In the genomic region with DNA sequence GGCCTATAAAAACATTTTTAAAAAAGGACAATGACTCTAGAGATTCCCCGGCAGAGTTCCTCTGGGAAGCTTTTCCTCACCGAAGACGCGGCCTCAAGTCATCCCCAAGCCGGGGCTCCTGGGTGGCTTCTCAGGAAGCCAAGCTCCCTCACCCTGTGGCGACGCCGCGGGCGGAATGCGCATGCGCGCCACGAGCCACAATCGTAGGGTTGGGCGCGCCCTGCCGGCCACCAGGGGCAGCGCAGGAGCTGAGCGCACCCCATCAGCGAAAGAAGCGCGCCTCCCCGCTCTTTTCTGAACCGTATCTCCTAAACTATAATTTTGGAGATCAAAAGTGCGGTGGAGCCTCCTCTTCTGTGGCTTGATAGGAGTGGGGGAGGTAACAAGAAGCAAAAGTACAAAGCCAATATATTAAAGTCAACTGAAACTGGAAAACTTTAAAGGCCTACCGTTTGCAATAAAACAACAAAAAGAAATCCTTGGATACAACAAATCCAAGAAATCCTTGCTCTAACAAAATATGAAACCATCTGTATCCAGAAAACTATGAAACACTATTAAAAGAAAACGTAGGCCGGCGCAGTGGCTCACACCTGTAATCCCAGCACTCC, we compare ENCODE assay signal across 7 cellular contexts. TPM values are rescaled to one million over a fixed set of nuclear protein-coding genes. Genes with fewer than 3 reads are reported as not detected.
DNase-seq lines count a peak whose midpoint lies in the region; ATAC-seq and TF ChIP-seq lines count a peak whose summit lies in the region.

No MANE protein-coding gene starts in this region.

- H3K36me3 Mint-ChIP-seq in IgD-negative memory B cell: no peaks in the 10 kb centered on the region

- H3K36me3 ChIP-seq in neuronal stem cell (replicated peaks in 1 of 2; ENCODE audit: control insufficient read depth in 2 of 2, insufficient read depth in 2 of 2, low read length in 2 of 2): no peaks in the 10 kb centered on the region
- no peaks in the 10 kb centered on the region for H3K36me3 ChIP-seq in stomach

- H2BK5ac ChIP-seq in neuronal stem cell (ENCODE audit: low read length): no peak overlapping the region

- no peak for TF ChIP-seq POLR2A in stomach (IDR thresholded peaks at IDR 0.05)

- peaks cover 2 to 8% (median 5%) of the 10 kb centered on the region in 3 donors for H3K9me3 Mint-ChIP-seq in IgD-negative memory B cell

- H3K4me3 ChIP-seq in neuronal stem cell (ENCODE audit: low read length in 2 of 2) (no peak overlapping the region), stomach (peak overlapping the region; percentile 5 to 21 (median 16))

- peak overlapping the region in 2 of 3 donors; percentile 39 to 84 for H3K27ac Mint-ChIP-seq in IgD-negative memory B cell

- H3K4me3 Mint-ChIP-seq in IgD-negative memory B cell: peak overlapping the region in 2 of 4 donors; percentile 67 to 72

- H2AFZ ChIP-seq in neuronal stem cell (ENCODE audit: low read length): peak overlapping the region; percentile 75

- WGBS in neuronal stem cell (ENCODE audit: extremely low coverage in 2 of 2, insufficient read length in 2 of 2, insufficient replicate concordance in 1 of 2), 2 donors: no CpG with 5 or more reads among the region's 30 CpGs
- 9 to 20% (median 12%) methylated on average over 30 of the region's 30 CpGs for WGBS in stomach, 5 donors

- H3K23ac ChIP-seq in neuronal stem cell (ENCODE audit: low read depth, low read length, poor library complexity): no peak overlapping the region

- peaks cover 2% of the 10 kb centered on the region for H3K27me3 Mint-ChIP-seq in IgD-negative memory B cell

- no peak overlapping the region for H3K4ac ChIP-seq in neuronal stem cell (ENCODE audit: low read length)

- H3K9me3 ChIP-seq in neuronal stem cell (replicated peaks in 1 of 2; ENCODE audit: control insufficient read depth in 2 of 2, insufficient read depth in 1 of 2, low read depth in 1 of 2, low read length in 2 of 2) (peaks cover 4 to 12% of the 10 kb centered on the region in 2 donors), stomach (peaks cover 2 to 88% (median 50%) of the 10 kb centered on the region in 4 donors)

- no peak overlapping the region for H2BK15ac ChIP-seq in neuronal stem cell (ENCODE audit: low read length)

- H3K9ac ChIP-seq in neuronal stem cell (ENCODE audit: low read depth, low read length, poor library complexity): no peak overlapping the region

- H2AK5ac ChIP-seq in neuronal stem cell (ENCODE audit: low read depth, low read length): no peak overlapping the region

- H3K79me1 ChIP-seq in neuronal stem cell (ENCODE audit: low read depth, low read length): no peaks in the 10 kb centered on the region

- H2BK120ac ChIP-seq in neuronal stem cell (ENCODE audit: low read depth, low read length): no peak overlapping the region

- DNase-seq in activated T-cell treated with anti-CD3 and anti-CD28 coated beads for 48 hours (ENCODE audit: low read depth): peak; percentile 91
- DNase-seq in fibroblast of gingiva (ENCODE audit: low read depth): peak; percentile 20
- peak; percentile 30 for DNase-seq in neuronal stem cell (ENCODE audit: low spot score)
- DNase-seq in stomach: peak; percentile 72
- DNase-seq in NCI-H524 (lab: John Stamatoyannopoulos, UW): no peak

- no peak overlapping the region for H3K27ac ChIP-seq in neuronal stem cell (replicated peaks; ENCODE audit: low read length)
- peak overlapping the region in 1 of 5 donors; percentile 29 for H3K27ac ChIP-seq in stomach

- H3K14ac ChIP-seq in neuronal stem cell (ENCODE audit: low read length): no peak overlapping the region

- peak in 5 of 7 experiments; percentile 49 to 85 (median 78) for TF ChIP-seq CTCF in stomach (IDR thresholded peaks at IDR 0.05)

- H3K27me3 ChIP-seq in neuronal stem cell (ENCODE audit: control insufficient read depth in 3 of 3, insufficient read depth in 3 of 3, low read depth in 1 of 3, low read length in 3 of 3) (peaks cover 0 to 5% (median 2%) of the 10 kb centered on the region in 3 experiments), stomach (peaks cover 0 to 29% (median 5%) of the 10 kb centered on the region in 3 donors)

- peaks cover 0 to 4% (median 2%) of the 10 kb centered on the region in 3 donors for H3K4me1 Mint-ChIP-seq in IgD-negative memory B cell

- no peak overlapping the region for H2BK12ac ChIP-seq in neuronal stem cell (ENCODE audit: low read length)

- H4K8ac ChIP-seq in neuronal stem cell (ENCODE audit: low read depth, low read length): no peak overlapping the region

- intact Hi-C loops in stomach (cut with DNase I; ENCODE audit: low total_unique reads): no loop called here

- TF ChIP-seq EP300 in stomach (IDR thresholded peaks at IDR 0.05): no peak

- ATAC-seq in HG03095 (IDR thresholded peaks at IDR 0.05; ENCODE audit: unreplicated experiment): no peak

- H4K91ac ChIP-seq in neuronal stem cell (ENCODE audit: low read depth, low read length, poor library complexity): no peak overlapping the region

- H3K4me2 ChIP-seq in neuronal stem cell (ENCODE audit: insufficient read depth, low read length, poor library complexity, severe bottlenecking): no peak overlapping the region

- H3K18ac ChIP-seq in neuronal stem cell (ENCODE audit: low read length): no peak overlapping the region

- H3K4me1 ChIP-seq in neuronal stem cell (ENCODE audit: control insufficient read depth in 2 of 2, insufficient read depth in 1 of 2, low read depth in 1 of 2, low read length in 2 of 2) (peaks cover 0 to 3% of the 10 kb centered on the region in 2 donors), stomach (peaks cover 4 to 29% (median 22%) of the 10 kb centered on the region in 4 donors)

RNA-seq across cellular contexts. Expression of a gene that starts 17.4 kb away (rescaled TPM):
- polyA plus RNA-seq in IgD-negative memory B cell (24.3 TPM), stomach (10 to 100 TPM; 14.7 to 20.8 (median 15.4) TPM)
- 18.4 TPM for polyA plus RNA-seq in neuronal stem cell (2013, experiment 1 of 2)
- 18.0 TPM for polyA plus RNA-seq in neuronal stem cell (2013, experiment 2 of 2)
- 100 to 1,000 TPM in 1 of 5 donors, 10 to 100 TPM in 4; 48.7 to 107 (median 73.3) TPM for total RNA-seq in stomach

RNA-seq across cellular contexts. Expression of a gene that starts 51.3 kb away (rescaled TPM):
- 3.6 TPM for polyA plus RNA-seq in IgD-negative memory B cell
- polyA plus RNA-seq in neuronal stem cell (2013, experiment 1 of 2): 10.4 TPM
- polyA plus RNA-seq in neuronal stem cell (2013, experiment 2 of 2): 9.8 TPM
- 10 to 100 TPM in 2 of 5 donors, 1 to 10 TPM in 2, under 1 TPM in 1; 0.58 to 16.9 (median 8.2) TPM for total RNA-seq in stomach
- 1 to 10 TPM in 2 of 3 donors, under 1 TPM in 1; 0.92 to 2.5 (median 2.2) TPM for polyA plus RNA-seq in stomach

Comparison
In these comparisons a context has a peak if more than half of its experiments do, and no peak if none do; other contexts are left out.
1. DNase-seq: peak in activated T-cell treated with anti-CD3 and anti-CD28 coated beads for 48 hours (single experiment), fibroblast of gingiva (single experiment), neuronal stem cell (single experiment) and stomach (single experiment); none in NCI-H524 (0 of 2).
2. H3K4me3 ChIP-seq: peak in stomach (4 of 4); none in neuronal stem cell (0 of 2).